30 cellular contexts compared by ENCODE assay signal in the genomic region with DNA sequence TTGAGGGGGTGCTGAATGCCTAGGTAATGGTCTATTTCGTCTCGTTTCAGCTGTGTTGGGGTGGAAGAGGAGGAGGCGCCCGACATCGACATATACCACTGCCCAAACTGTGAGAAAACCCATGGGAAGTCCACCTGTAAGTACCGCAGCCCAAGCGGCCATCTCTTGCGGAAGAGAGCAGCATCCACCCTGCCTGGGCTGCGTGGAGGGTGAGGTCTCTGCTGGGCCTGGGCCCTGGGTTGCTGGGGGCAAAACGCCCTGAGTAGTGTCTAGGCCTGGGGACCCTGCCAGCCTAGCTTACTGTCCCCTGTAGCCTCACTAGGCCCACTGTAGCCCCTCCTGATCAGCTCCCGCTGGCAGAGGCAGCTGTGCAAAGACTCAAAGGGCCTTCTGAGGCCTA.
"Had no signal": no experiment of that assay in that cellular context is flagged by ENCODE, and none has a peak within 500 bp of the region (broad histone marks: within the 10 kb centered on the region; RNA-seq: fewer than 3 reads in every experiment).

No MANE protein-coding gene starts in this region.

- H3K4me2 ChIP-seq: smooth muscle cell had no signal

- H3K36me3 Mint-ChIP-seq: stimulated activated effector memory CD8-positive, alpha-beta T cell treated with anti-CD3 and anti-CD28 coated beads, Interleukin-12 subunit alpha, Interleukin-12 subunit beta, amount 100 ng/mL, for 72 hours had no signal

- H3K27ac ChIP-seq: neutrophil, pancreas, prostate gland, right atrium auricular region, right lobe of liver, skin epidermis, spleen, stomach, thoracic aorta, thyroid gland, tibial nerve, upper lobe of left lung, vagina had no signal

- H3K4me1 ChIP-seq: pancreas, prostate gland, right atrium auricular region, right lobe of liver, spleen, thyroid gland, upper lobe of left lung, vagina had no signal

- H3K9me3 ChIP-seq: pancreas, prostate gland, right lobe of liver, thyroid gland had no signal

- H3K4me3 Mint-ChIP-seq: natural killer cell treated with Interleukin-12 subunit alpha and Interleukin-12 subunit beta and Interleukin-15 and Interleukin-18, amount 100 ng/mL, for 72 hours; nephron progenitor cell; neural crest cell; stimulated activated effector memory CD8-positive, alpha-beta T cell treated with anti-CD3 and anti-CD28 coated beads, Interleukin-12 subunit alpha, Interleukin-12 subunit beta, amount 100 ng/mL, for 72 hours; stimulated activated naive B cell treated with anti-CD40 and anti-IgM and Interleukin-4, amounts not matched to agents 10 μg/mL and 1 μg/mL and 100 μg/mL, for 72 hours; stimulated activated naive CD8-positive, alpha-beta T cell treated with anti-CD3 and anti-CD28 coated beads, Interleukin-15, Interleukin-2, amounts not matched to agents 100 ng/mL and 50 ng/mL, for 24 hours had no signal

- H3K36me3 ChIP-seq: right lobe of liver had no signal

- H3K9me3 Mint-ChIP-seq: natural killer cell treated with Interleukin-12 subunit alpha and Interleukin-12 subunit beta and Interleukin-15 and Interleukin-18, amount 100 ng/mL, for 72 hours had no signal

- H3K27ac Mint-ChIP-seq: natural killer cell treated with Interleukin-12 subunit alpha and Interleukin-12 subunit beta and Interleukin-15 and Interleukin-18, amount 100 ng/mL, for 72 hours; nephron progenitor cell; stimulated activated naive CD8-positive, alpha-beta T cell treated with anti-CD3 and anti-CD28 coated beads, Interleukin-15, Interleukin-2, amounts not matched to agents 100 ng/mL and 50 ng/mL, for 24 hours had no signal

- H3K4me1 Mint-ChIP-seq: neural crest cell; stimulated activated effector memory CD8-positive, alpha-beta T cell treated with anti-CD3 and anti-CD28 coated beads, Interleukin-12 subunit alpha, Interleukin-12 subunit beta, amount 100 ng/mL, for 72 hours had no signal

- ATAC-seq: naive thymus-derived CD8-positive, alpha-beta T cell; pancreas; right lobe of liver; stimulated activated effector memory CD8-positive, alpha-beta T cell treated with anti-CD3 and anti-CD28 coated beads, Interleukin-12 subunit alpha, Interleukin-12 subunit beta, amount 100 ng/mL, for 72 hours; stimulated activated naive B cell treated with anti-CD40 and anti-IgM and Interleukin-4, amounts not matched to agents 10 μg/mL and 1 μg/mL and 100 μg/mL, for 72 hours had no signal

- H3K27me3 ChIP-seq: neutrophil, pancreas, right atrium auricular region, right lobe of liver, spleen, stomach, thyroid gland, tibial nerve, upper lobe of left lung, vagina had no signal

- H3K27me3 Mint-ChIP-seq: naive B cell; naive thymus-derived CD8-positive, alpha-beta T cell; natural killer cell treated with Interleukin-12 subunit alpha and Interleukin-12 subunit beta and Interleukin-15 and Interleukin-18, amount 100 ng/mL, for 72 hours; stimulated activated naive B cell treated with anti-CD40 and anti-IgM and Interleukin-4, amounts not matched to agents 10 μg/mL and 1 μg/mL and 100 μg/mL, for 72 hours; stimulated activated naive CD8-positive, alpha-beta T cell treated with anti-CD3 and anti-CD28 coated beads, Interleukin-15, Interleukin-2, amounts not matched to agents 100 ng/mL and 50 ng/mL, for 24 hours had no signal

- H3K4me3 ChIP-seq: pancreas, prostate gland, right atrium auricular region, right lobe of liver, skin epidermis, smooth muscle cell, spleen, stomach, thoracic aorta, thyroid gland, tibial nerve, upper lobe of left lung, vagina had no signal

- DNase-seq: naive B cell; naive thymus-derived CD8-positive, alpha-beta T cell; nephron progenitor cell; nucleus accumbens; pancreas; retina; right lobe of liver; spleen; stimulated activated CD4-positive, alpha-beta T cell treated with anti-CD3 and anti-CD28 coated beads, Interleukin-12 subunit alpha, Interleukin-12 subunit beta, amount 100 ng/mL, for 4 hours; stimulated activated CD4-positive, alpha-beta T cell treated with anti-CD3 and anti-CD28 coated beads, Interleukin-2, amount 100 ng/mL, for 24 hours; stimulated activated CD4-positive, alpha-beta T cell treated with anti-CD3 and anti-CD28 coated beads, Interleukin-2, amount 100 ng/mL, for 48 hours; stimulated activated CD4-positive, alpha-beta T cell treated with anti-CD3 and anti-CD28 coated beads, Interleukin-4, amount 100 ng/mL, for 24 hours; stimulated activated naive B cell treated with anti-CD40 and anti-IgM and Interleukin-4, amounts not matched to agents 10 μg/mL and 1 μg/mL and 100 μg/mL, for 72 hours; stimulated activated naive CD4-positive, alpha-beta T cell treated with Interleukin-2 at 50 U/mL for 16 hours; stomach; thyroid gland; trophoblast cell had no signal
